In the genomic region with DNA sequence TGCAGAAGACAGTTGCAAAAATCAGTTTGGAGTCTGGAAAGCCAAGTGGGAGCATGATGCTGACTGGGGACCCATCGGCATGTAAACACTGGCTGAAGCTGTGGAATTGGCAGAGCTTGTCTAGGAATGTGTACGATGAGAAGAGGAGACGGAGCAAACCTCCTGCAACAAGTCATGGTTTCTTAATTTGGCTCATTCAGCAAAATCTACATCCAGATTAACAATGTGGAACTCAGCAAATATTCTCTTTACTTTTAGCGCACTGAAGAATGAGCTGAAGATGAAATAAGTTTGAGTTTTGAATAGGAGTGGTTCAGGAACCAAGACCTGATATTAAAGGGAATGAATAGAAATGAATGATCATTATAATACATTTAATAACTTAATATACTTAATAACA, we compare ENCODE assay signal across 29 cellular contexts. TPM values are rescaled to one million over a fixed set of nuclear protein-coding genes. Genes with fewer than 3 reads are reported as not detected.
"Had no signal": no experiment of that assay in that cellular context is flagged by ENCODE, and none has a peak within 500 bp of the region (broad histone marks: within the 10 kb centered on the region; RNA-seq: fewer than 3 reads in every experiment).

No MANE protein-coding gene starts in this region.

- H3K4me3 ChIP-seq: ovary, psoas muscle, skin epidermis, smooth muscle cell, spleen, suprapubic skin, testis, tibial artery, transverse colon, vagina had no signal

- H3K27me3 ChIP-seq: ovary, suprapubic skin, testis, transverse colon, vagina had no signal

- H3K79me2 ChIP-seq: parathyroid adenoma had no signal

- H2AFZ ChIP-seq: parathyroid adenoma had no signal

- DNase-seq: naive thymus-derived CD8-positive, alpha-beta T cell; nephron progenitor cell; nucleus accumbens; ovary; posterior cingulate gyrus; psoas muscle; right cardiac atrium; spleen; stimulated activated CD4-positive, alpha-beta T cell treated with anti-CD3 and anti-CD28 coated beads, Interleukin-12 subunit alpha, Interleukin-12 subunit beta, amount 100 ng/mL, for 4 hours; stimulated activated CD4-positive, alpha-beta T cell treated with anti-CD3 and anti-CD28 coated beads, Interleukin-1b, Interleukin-23, amount 100 ng/mL, for 48 hours; stimulated activated CD4-positive, alpha-beta T cell treated with anti-CD3 and anti-CD28 coated beads, Interleukin-4, amount 100 ng/mL, for 1 hour; stimulated activated CD4-positive, alpha-beta T cell treated with anti-CD3 and anti-CD28 coated beads, Interleukin-4, amount 100 ng/mL, for 4 hours; stimulated activated CD8-positive, alpha-beta memory T cell treated with anti-CD3 and anti-CD28 coated beads, Interleukin-4, amount 100 ng/mL, for 48 hours; stimulated activated naive CD4-positive, alpha-beta T cell; stimulated activated naive CD8-positive, alpha-beta T cell treated with anti-CD3 and anti-CD28 coated beads, Interleukin-15, amount 100 ng/mL, for 72 hours; stimulated activated naive CD8-positive, alpha-beta T cell treated with anti-CD3 and anti-CD28 coated beads, Interleukin-15, Interleukin-2, amounts not matched to agents 100 U/mL and 50 U/mL, for 24 hours; substantia nigra; testis; tibial artery; transverse colon had no signal

- ATAC-seq: naive thymus-derived CD8-positive, alpha-beta T cell; natural killer cell treated with Interleukin-12 subunit alpha and Interleukin-12 subunit beta and Interleukin-15 and Interleukin-18, amount 100 ng/mL, for 72 hours; psoas muscle; right cardiac atrium; sciatic nerve; stimulated activated memory B cell treated with anti-CD40 and anti-IgM and Interleukin-4, amounts not matched to agents 10 μg/mL and 1 μg/mL and 100 μg/mL, for 72 hours; stimulated activated naive CD8-positive, alpha-beta T cell treated with anti-CD3 and anti-CD28 coated beads, Interleukin-15, amount 100 ng/mL, for 72 hours; stimulated activated naive CD8-positive, alpha-beta T cell treated with anti-CD3 and anti-CD28 coated beads, Interleukin-15, Interleukin-2, amounts not matched to agents 100 U/mL and 50 U/mL, for 24 hours had no signal

- H3K9me3 ChIP-seq: neutrophil, ovary, psoas muscle, spleen, suprapubic skin, testis, tibial artery, transverse colon, vagina had no signal

- H3K9ac ChIP-seq: parathyroid adenoma had no signal

- H3K36me3 ChIP-seq: neutrophil, ovary, spleen, suprapubic skin, tibial artery, transverse colon, vagina had no signal

- H3K4me2 ChIP-seq: smooth muscle cell had no signal

- H3K4me1 ChIP-seq: psoas muscle, spleen, testis, tibial artery had no signal

- H3K27ac ChIP-seq: neutrophil, ovary, parathyroid adenoma, psoas muscle, skin epidermis, spleen, suprapubic skin, testis, tibial artery, transverse colon, vagina had no signal

RNA-seq across cellular contexts. Expression of a gene that starts 26.6 kb away (rescaled TPM):
- total RNA-seq: naive thymus-derived CD8-positive, alpha-beta T cell; natural killer cell treated with Interleukin-12 subunit alpha and Interleukin-12 subunit beta and Interleukin-15 and Interleukin-18, amount 100 ng/mL, for 72 hours; spleen had no signal
- polyA plus RNA-seq: naive thymus-derived CD8-positive, alpha-beta T cell; smooth muscle cell; spleen had no signal
